ENCODE assay signal across 8 cellular contexts in the genomic region with DNA sequence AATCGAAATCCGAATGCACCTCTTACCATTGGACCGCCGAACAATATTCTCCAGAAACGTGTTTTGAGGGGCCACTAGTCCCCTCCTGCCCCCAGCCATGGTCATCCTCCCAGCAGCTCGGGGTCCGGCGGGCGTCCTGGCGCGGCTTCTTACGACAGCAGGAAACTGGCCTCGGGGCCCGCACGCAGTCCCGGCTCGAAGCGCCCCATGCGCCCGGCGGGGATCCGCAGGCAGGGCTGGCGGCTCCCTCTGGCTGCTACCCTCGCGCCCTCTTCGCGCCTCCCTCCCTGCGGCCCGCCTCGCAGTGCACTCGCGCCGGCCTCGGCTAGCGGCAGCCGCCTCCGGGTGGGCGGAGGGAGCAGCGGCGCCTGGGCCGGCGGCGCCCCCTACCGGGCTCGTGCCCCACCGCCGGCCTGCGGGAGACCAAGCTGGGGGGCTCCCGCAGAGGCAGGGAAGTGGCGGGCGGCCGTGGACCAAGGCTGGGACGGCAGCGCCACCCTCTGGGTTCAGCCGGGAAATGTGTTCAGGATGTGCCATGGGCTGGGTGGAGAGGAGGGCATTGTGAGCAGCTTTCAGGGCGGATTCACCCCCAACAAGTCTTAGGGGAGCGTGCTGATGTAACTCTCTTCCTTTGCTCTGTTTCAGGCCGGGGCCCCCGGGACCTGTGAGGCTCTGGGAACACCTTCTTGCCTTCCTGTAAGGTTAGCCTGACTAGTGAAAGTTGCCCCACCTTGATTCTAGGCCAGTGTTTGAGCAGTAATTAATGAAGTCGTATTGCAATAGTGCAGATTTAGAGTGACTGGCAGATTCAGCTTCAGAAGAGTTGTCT.
DNase-seq lines count a peak whose midpoint lies in the region; TF ChIP-seq lines count a peak whose summit lies in the region.

KCNH1 (minus strand) TSS at position 308 of the 829 bp plus-strand sequence; CDS start at position 105, 203 bp downstream.

- no peak within 1 kb of the TSS for H3K27ac ChIP-seq in muscle layer of duodenum (ENCODE audit: low read length)

- no peaks in the 10 kb centered on the region for H3K36me3 ChIP-seq in muscle layer of duodenum (ENCODE audit: control insufficient read depth in 1 of 2, insufficient read depth in 2 of 2, low read length in 2 of 2)

- peak; percentile 65 for TF ChIP-seq CTCF in GM20000 (IDR thresholded peaks at IDR 0.05; ENCODE audit: extremely low read depth, missing control alignments)
- peak; percentile 44 for TF ChIP-seq CTCF in epithelial cell of esophagus (IDR thresholded peaks at IDR 0.05; ENCODE audit: insufficient read depth, low read depth, low read length, missing control alignments)

- H3K9me3 ChIP-seq in muscle layer of duodenum (ENCODE audit: control insufficient read depth in 1 of 2, low read length in 2 of 2) = no peaks in the 10 kb centered on the region

- H3K27me3 ChIP-seq in muscle layer of duodenum (ENCODE audit: low read depth, low read length) = peaks cover 9% of the 10 kb centered on the region

- peaks cover 0 to 12% of the 10 kb centered on the region in 2 donors for H3K4me1 ChIP-seq in muscle layer of duodenum (ENCODE audit: control insufficient read depth in 1 of 2, insufficient read depth in 2 of 2, low read length in 2 of 2)

- DNase-seq in COLO829 (ENCODE audit: low spot score) (peak; percentile 78), GM20000 (ENCODE audit: low spot score) (peak; percentile 88), HPDE6-E6E7 (ENCODE audit: extremely low spot score) (peak; percentile 35), NOMO-1 treated with DMSO at 0.1 percent for 48 hours (lab: John Stamatoyannopoulos, UW; ENCODE audit: unreplicated experiment) (peak; percentile 79), activated T-cell treated with anti-CD3 and anti-CD28 coated beads for 24 hours (ENCODE audit: low read depth) (peak; percentile 75), epithelial cell of esophagus (ENCODE audit: low read depth) (peak; percentile 50)
- peak; percentile 90 for DNase-seq in stimulated activated CD8-positive, alpha-beta memory T cell treated with anti-CD3 and anti-CD28 coated beads, Interleukin-4, amount 100 ng/mL, for 48 hours

- peak within 1 kb of the TSS; percentile 17 for H3K4me3 ChIP-seq in epithelial cell of esophagus (ENCODE audit: low read length)
- H3K4me3 ChIP-seq in muscle layer of duodenum (ENCODE audit: low read depth in 1 of 2, low read length in 2 of 2) = peak within 1 kb of the TSS; percentile 38 to 68

Comparison
In these comparisons a context has a peak if more than half of its experiments do, and no peak if none do; other contexts are left out.
1. DNase-seq: peak in every context shown above with its lines; median percentile 90 in stimulated activated CD8-positive, alpha-beta memory T cell treated with anti-CD3 and anti-CD28 coated beads, Interleukin-4, amount 100 ng/mL, for 48 hours; 88 in GM20000; 79 in NOMO-1 treated with DMSO at 0.1 percent for 48 hours; 78 in COLO829; 75 in activated T-cell treated with anti-CD3 and anti-CD28 coated beads for 24 hours; 50 in epithelial cell of esophagus; 35 in HPDE6-E6E7.